In genomic region chr12:131878426-131878825, GRCh38 we compare ENCODE assay signal across 4 cellular contexts. TPM values are rescaled to one million over a fixed set of nuclear protein-coding genes. Genes with fewer than 3 reads are reported as not detected.
"Had no signal": no experiment of that assay in that cellular context is flagged by ENCODE, and none has a peak within 500 bp of the region (broad histone marks: within the 10 kb centered on the region; RNA-seq: fewer than 3 reads in every experiment).

No MANE protein-coding gene starts in this region.

RNA-seq across cellular contexts. Expression of gene MMP17, which starts 50.2 kb away (rescaled TPM):
- total RNA-seq: activated CD4-positive, alpha-beta T cell treated with anti-CD3 and anti-CD28 coated beads for 36 hours; activated CD8-positive, alpha-beta memory T cell treated with anti-CD3 and anti-CD28 coated beads, Interleukin-2, amount 10 ng/mL, durations not matched to agents 7 days and 5 days; activated CD8-positive, alpha-beta T cell treated with anti-CD3 and anti-CD28 coated beads, Interleukin-2, amount 10 ng/mL, durations not matched to agents 7 days and 5 days; activated naive CD4-positive, alpha-beta T cell treated with anti-CD3 and anti-CD28 coated beads for 36 hours had no signal
